1 cellular context compared by ENCODE assay signal in the genomic region with DNA sequence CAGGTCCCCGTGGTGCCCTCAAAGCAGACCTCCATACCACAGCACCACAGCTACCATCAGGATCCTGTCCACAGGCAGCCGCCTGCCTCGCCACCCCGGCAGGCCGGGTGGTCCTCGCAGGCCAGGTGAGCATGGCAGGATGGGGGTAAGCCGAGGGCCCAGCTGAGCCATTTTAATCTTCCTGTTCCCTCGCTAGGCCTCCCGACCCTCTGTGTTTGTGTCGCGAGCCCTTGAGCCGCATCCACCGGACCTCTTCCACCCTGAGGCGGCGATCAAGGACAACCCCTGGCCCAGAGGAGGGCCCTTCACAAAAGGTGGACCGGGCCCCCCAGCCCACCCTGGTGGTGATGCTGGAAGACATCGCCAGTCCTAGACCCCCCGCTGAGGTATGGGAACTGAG.
TF ChIP-seq lines count a peak whose summit lies in the region.

No MANE protein-coding gene starts in this region.

TF ChIP-seq in HCT116, 20 proteins besides CTCF, POLR2A, EP300 and RAD21:
- TF ChIP-seq EZH2phosphoT487 (IDR thresholded peaks at IDR 0.05; ENCODE audit: borderline replicate concordance): no peak
- TF ChIP-seq EGR1 (IDR thresholded peaks at IDR 0.05; ENCODE audit: low read depth): no peak
- TF ChIP-seq JUND (IDR thresholded peaks at IDR 0.05): no peak
- TF ChIP-seq SRF (IDR thresholded peaks at IDR 0.05; ENCODE audit: low read depth): no peak
- no peak for TF ChIP-seq TCF7L2 (IDR thresholded peaks at IDR 0.05; ENCODE audit: borderline replicate concordance, extremely low read depth, insufficient read depth, insufficient read length)
- no peak for TF ChIP-seq CEBPB (IDR thresholded peaks at IDR 0.05; ENCODE audit: low read depth)
- TF ChIP-seq ZFX (IDR thresholded peaks at IDR 0.05): no peak
- TF ChIP-seq FOSL1 (IDR thresholded peaks at IDR 0.05; ENCODE audit: low read depth): no peak
- TF ChIP-seq CBX3 (IDR thresholded peaks at IDR 0.05; ENCODE audit: low read depth): no peak
- TF ChIP-seq, protein P1, sequence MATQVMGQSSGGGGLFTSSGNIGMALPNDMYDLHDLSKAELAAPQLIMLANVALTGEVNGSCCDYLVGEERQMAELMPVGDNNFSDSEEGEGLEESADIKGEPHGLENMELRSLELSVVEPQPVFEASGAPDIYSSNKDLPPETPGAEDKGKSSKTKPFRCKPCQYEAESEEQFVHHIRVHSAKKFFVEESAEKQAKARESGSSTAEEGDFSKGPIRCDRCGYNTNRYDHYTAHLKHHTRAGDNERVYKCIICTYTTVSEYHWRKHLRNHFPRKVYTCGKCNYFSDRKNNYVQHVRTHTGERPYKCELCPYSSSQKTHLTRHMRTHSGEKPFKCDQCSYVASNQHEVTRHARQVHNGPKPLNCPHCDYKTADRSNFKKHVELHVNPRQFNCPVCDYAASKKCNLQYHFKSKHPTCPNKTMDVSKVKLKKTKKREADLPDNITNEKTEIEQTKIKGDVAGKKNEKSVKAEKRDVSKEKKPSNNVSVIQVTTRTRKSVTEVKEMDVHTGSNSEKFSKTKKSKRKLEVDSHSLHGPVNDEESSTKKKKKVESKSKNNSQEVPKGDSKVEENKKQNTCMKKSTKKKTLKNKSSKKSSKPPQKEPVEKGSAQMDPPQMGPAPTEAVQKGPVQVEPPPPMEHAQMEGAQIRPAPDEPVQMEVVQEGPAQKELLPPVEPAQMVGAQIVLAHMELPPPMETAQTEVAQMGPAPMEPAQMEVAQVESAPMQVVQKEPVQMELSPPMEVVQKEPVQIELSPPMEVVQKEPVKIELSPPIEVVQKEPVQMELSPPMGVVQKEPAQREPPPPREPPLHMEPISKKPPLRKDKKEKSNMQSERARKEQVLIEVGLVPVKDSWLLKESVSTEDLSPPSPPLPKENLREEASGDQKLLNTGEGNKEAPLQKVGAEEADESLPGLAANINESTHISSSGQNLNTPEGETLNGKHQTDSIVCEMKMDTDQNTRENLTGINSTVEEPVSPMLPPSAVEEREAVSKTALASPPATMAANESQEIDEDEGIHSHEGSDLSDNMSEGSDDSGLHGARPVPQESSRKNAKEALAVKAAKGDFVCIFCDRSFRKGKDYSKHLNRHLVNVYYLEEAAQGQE (IDR thresholded peaks at IDR 0.05; ENCODE audit: low read depth): no peak
- TF ChIP-seq, protein P2, sequence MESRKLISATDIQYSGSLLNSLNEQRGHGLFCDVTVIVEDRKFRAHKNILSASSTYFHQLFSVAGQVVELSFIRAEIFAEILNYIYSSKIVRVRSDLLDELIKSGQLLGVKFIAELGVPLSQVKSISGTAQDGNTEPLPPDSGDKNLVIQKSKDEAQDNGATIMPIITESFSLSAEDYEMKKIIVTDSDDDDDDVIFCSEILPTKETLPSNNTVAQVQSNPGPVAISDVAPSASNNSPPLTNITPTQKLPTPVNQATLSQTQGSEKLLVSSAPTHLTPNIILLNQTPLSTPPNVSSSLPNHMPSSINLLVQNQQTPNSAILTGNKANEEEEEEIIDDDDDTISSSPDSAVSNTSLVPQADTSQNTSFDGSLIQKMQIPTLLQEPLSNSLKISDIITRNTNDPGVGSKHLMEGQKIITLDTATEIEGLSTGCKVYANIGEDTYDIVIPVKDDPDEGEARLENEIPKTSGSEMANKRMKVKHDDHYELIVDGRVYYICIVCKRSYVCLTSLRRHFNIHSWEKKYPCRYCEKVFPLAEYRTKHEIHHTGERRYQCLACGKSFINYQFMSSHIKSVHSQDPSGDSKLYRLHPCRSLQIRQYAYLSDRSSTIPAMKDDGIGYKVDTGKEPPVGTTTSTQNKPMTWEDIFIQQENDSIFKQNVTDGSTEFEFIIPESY (IDR thresholded peaks at IDR 0.05; ENCODE audit: extremely low read depth, insufficient replicate concordance, low read length): no peak
- TF ChIP-seq ZNF274 (IDR thresholded peaks at IDR 0.05; ENCODE audit: low read depth, low read length): no peak
- TF ChIP-seq, protein P3, sequence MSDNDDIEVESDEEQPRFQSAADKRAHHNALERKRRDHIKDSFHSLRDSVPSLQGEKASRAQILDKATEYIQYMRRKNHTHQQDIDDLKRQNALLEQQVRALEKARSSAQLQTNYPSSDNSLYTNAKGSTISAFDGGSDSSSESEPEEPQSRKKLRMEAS (IDR thresholded peaks at IDR 0.05): no peak
- no peak for TF ChIP-seq ELF1 (IDR thresholded peaks at IDR 0.05; ENCODE audit: borderline replicate concordance, low read depth)
- TF ChIP-seq SIN3A (IDR thresholded peaks at IDR 0.05; ENCODE audit: low read depth): no peak
- no peak for TF ChIP-seq SP1 (IDR thresholded peaks at IDR 0.05; ENCODE audit: low read depth)
